ENCODE assay signal across 9 cellular contexts in the genomic region with DNA sequence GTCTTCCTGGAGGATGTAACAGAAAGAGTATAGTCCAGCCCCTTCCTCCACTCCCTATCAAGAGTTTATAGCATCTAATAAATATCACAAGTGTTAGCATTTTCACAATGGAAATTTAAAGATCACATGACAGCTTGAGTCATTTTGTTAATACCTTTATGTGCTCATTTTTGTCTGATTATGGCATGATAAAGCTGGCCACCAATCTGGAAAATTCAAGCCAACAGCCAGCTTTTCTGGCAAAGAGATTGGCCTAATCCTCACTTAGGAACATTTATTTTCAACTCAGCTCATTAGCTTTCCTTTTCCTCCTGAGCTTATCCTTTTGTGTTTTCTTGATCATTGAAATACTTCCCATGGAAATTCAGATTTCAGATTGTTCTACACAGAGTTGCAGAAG.
"Had no signal": no experiment of that assay in that cellular context is flagged by ENCODE, and none has a peak within 500 bp of the region (broad histone marks: within the 10 kb centered on the region; RNA-seq: fewer than 3 reads in every experiment).

No MANE protein-coding gene starts in this region.

- H2AFZ ChIP-seq: GM23248 had no signal

- H3K4me3 ChIP-seq: GM23248, HAP-1 had no signal

- H3K9me3 ChIP-seq: HAP-1 had no signal

- DNase-seq: GM23248, GOT3, H7, HFFc6, KG1 had no signal

- ATAC-seq: HCT116, HepG2 had no signal

- H3K9ac ChIP-seq: GM23248 had no signal

- H3K36me3 ChIP-seq: HAP-1 had no signal

- H3K27ac ChIP-seq: GM23248, HL-60 had no signal

- H3K4me1 ChIP-seq: HAP-1 had no signal
